In genomic region chr11:67308031-67308866, GRCh38 we compare ENCODE assay signal across 12 cellular contexts.
"Had no signal": no experiment of that assay in that cellular context is flagged by ENCODE, and none has a peak within 500 bp of the region (broad histone marks: within the 10 kb centered on the region; RNA-seq: fewer than 3 reads in every experiment).

No MANE protein-coding gene starts in this region.

- H3K4me3 Mint-ChIP-seq: activated CD8-positive, alpha-beta memory T cell treated with anti-CD3 and anti-CD28 coated beads, Interleukin-2, amount 10 ng/mL, durations not matched to agents 7 days and 5 days; naive thymus-derived CD8-positive, alpha-beta T cell; stimulated activated naive CD8-positive, alpha-beta T cell treated with anti-CD3 and anti-CD28 coated beads, Interleukin-15, amount 100 ng/mL, for 72 hours had no signal

- H3K9me3 Mint-ChIP-seq: activated T-helper 2 cell treated with anti-CD3 and anti-CD28 coated beads, Interferon-gamma antibody, Interleukin-2, Interleukin-4, amounts not matched to agents 10 μg/mL and 5 μg/mL and 100 μg/mL, durations not matched to agents 14 hours and 24 hours and 36 hours; naive thymus-derived CD8-positive, alpha-beta T cell; stimulated activated naive CD8-positive, alpha-beta T cell treated with anti-CD3 and anti-CD28 coated beads, Interleukin-15, amount 100 ng/mL, for 72 hours had no signal

- H3K27me3 Mint-ChIP-seq: activated CD8-positive, alpha-beta memory T cell treated with anti-CD3 and anti-CD28 coated beads, Interleukin-2, amount 10 ng/mL, durations not matched to agents 7 days and 5 days; naive thymus-derived CD8-positive, alpha-beta T cell; stimulated activated naive CD8-positive, alpha-beta T cell treated with anti-CD3 and anti-CD28 coated beads, Interleukin-15, amount 100 ng/mL, for 72 hours had no signal

- ATAC-seq: activated CD8-positive, alpha-beta memory T cell treated with anti-CD3 and anti-CD28 coated beads, Interleukin-2, amount 10 ng/mL, durations not matched to agents 7 days and 5 days; esophagus mucosa; mucosa of descending colon; naive thymus-derived CD8-positive, alpha-beta T cell; stimulated activated naive CD8-positive, alpha-beta T cell treated with anti-CD3 and anti-CD28 coated beads, Interleukin-15, amount 100 ng/mL, for 72 hours had no signal

- FAIRE-seq: islet of Langerhans, small intestine had no signal

- DNase-seq: activated CD4-positive, alpha-beta T cell treated with anti-CD3 and anti-CD28 coated beads for 1 hour; activated CD4-positive, alpha-beta T cell treated with anti-CD3 and anti-CD28 coated beads, Interleukin-2, amount 50 U/mL, for 48 hours; activated naive CD4-positive, alpha-beta T cell treated with anti-CD3 and anti-CD28 coated beads, Interleukin-2, amount 50 U/mL, for 16 hours; activated T-cell treated with anti-CD3 and anti-CD28 coated beads, Interleukin-2, amount 50 U/mL, for 1 hour; naive thymus-derived CD8-positive, alpha-beta T cell; small intestine; stimulated activated naive CD8-positive, alpha-beta T cell treated with anti-CD3 and anti-CD28 coated beads, Interleukin-15, amount 100 ng/mL, for 72 hours had no signal

- H3K4me3 ChIP-seq: mucosa of descending colon had no signal

- H3K9me3 ChIP-seq: mucosa of descending colon had no signal

- H3K36me3 Mint-ChIP-seq: activated CD8-positive, alpha-beta memory T cell treated with anti-CD3 and anti-CD28 coated beads, Interleukin-2, amount 10 ng/mL, durations not matched to agents 7 days and 5 days; naive thymus-derived CD8-positive, alpha-beta T cell had no signal

- H3K27ac Mint-ChIP-seq: activated CD8-positive, alpha-beta memory T cell treated with anti-CD3 and anti-CD28 coated beads, Interleukin-2, amount 10 ng/mL, durations not matched to agents 7 days and 5 days; activated T-helper 2 cell treated with anti-CD3 and anti-CD28 coated beads, Interferon-gamma antibody, Interleukin-2, Interleukin-4, amounts not matched to agents 10 μg/mL and 5 μg/mL and 100 μg/mL, durations not matched to agents 14 hours and 24 hours and 36 hours; stimulated activated naive CD8-positive, alpha-beta T cell treated with anti-CD3 and anti-CD28 coated beads, Interleukin-15, amount 100 ng/mL, for 72 hours had no signal
